Comparison of ENCODE assay signal across 15 cellular contexts in the genomic region with DNA sequence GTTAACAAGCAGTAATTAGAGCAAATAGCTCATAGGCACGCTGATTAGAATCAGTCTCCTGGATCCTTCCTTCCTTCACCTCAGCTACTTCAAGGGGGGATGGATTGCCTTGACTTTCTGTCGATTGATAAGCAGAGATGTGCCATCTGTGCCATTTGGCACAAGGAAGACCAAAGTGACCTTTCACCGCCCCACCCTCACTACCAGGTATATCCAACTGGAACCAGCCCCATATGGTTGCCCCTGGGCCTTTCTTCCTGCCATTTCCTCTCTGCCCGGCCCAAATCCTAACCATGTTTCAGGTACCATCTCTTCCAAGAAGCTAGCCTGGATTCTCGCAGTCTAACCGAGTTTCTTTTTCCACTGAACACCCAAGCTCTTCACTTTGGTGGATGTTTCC. TPM values are rescaled to one million over a fixed set of nuclear protein-coding genes. Genes with fewer than 3 reads are reported as not detected.
DNase-seq lines count a peak whose midpoint lies in the region; ATAC-seq and TF ChIP-seq lines count a peak whose summit lies in the region.
"Had no signal": no experiment of that assay in that cellular context is flagged by ENCODE, and none has a peak within 500 bp of the region (broad histone marks: within the 10 kb centered on the region; RNA-seq: fewer than 3 reads in every experiment).

No MANE protein-coding gene starts in this region.

- H3K4me1 Mint-ChIP-seq in dendritic cell treated with granulocyte-macrophage colony-stimulating factor and Interleukin-4, amounts not matched to agents 40 ng/mL and 50 ng/mL, for 4 days (ENCODE audit: low read depth), result peaks cover 77% of the 10 kb centered on the region
- H3K4me1 Mint-ChIP-seq in nephron progenitor cell (peaks cover 65% of the 10 kb centered on the region), immature natural killer cell (no peaks in the 10 kb centered on the region)
- no peaks in the 10 kb centered on the region for H3K4me1 Mint-ChIP-seq in stimulated activated effector memory CD8-positive, alpha-beta T cell treated with anti-CD3 and anti-CD28 coated beads, Interleukin-12 subunit alpha, Interleukin-12 subunit beta, amount 100 ng/mL, for 72 hours

- H3K27ac ChIP-seq in heart right ventricle, result peak overlapping the region; percentile 74 to 89 (median 84)
- no peak overlapping the region for H3K27ac ChIP-seq in RWPE1
- H3K27ac ChIP-seq: A549 had no signal

- 89 to 93% methylated on average over 6 of the region's 6 CpGs for WGBS in heart right ventricle, 2 donors

- H3K4me1 ChIP-seq in heart right ventricle, result peaks cover 0 to 77% (median 49%) of the 10 kb centered on the region in 9 donors
- H3K4me1 ChIP-seq: A549 had no signal

- peaks cover 3% of the 10 kb centered on the region for H3K9me3 Mint-ChIP-seq in dendritic cell treated with granulocyte-macrophage colony-stimulating factor and Interleukin-4, amounts not matched to agents 40 ng/mL and 50 ng/mL, for 4 days
- H3K9me3 Mint-ChIP-seq in nephron progenitor cell, result no peaks in the 10 kb centered on the region
- H3K9me3 Mint-ChIP-seq in stimulated activated effector memory CD8-positive, alpha-beta T cell treated with anti-CD3 and anti-CD28 coated beads, Interleukin-12 subunit alpha, Interleukin-12 subunit beta, amount 100 ng/mL, for 72 hours, result no peaks in the 10 kb centered on the region
- peaks cover 7 to 18% (median 15%) of the 10 kb centered on the region in 6 donors for H3K9me3 Mint-ChIP-seq in immature natural killer cell

- peak overlapping the region; percentile 78 for H3K27ac Mint-ChIP-seq in dendritic cell treated with granulocyte-macrophage colony-stimulating factor and Interleukin-4, amounts not matched to agents 40 ng/mL and 50 ng/mL, for 4 days
- H3K27ac Mint-ChIP-seq in nephron progenitor cell (no peak overlapping the region), immature natural killer cell (no peak overlapping the region)
- peak overlapping the region; percentile 60 for H3K27ac Mint-ChIP-seq in stimulated activated effector memory CD8-positive, alpha-beta T cell treated with anti-CD3 and anti-CD28 coated beads, Interleukin-12 subunit alpha, Interleukin-12 subunit beta, amount 100 ng/mL, for 72 hours
- H3K27ac Mint-ChIP-seq: HFFc6 had no signal

- intact Hi-C loops in heart right ventricle (cut with DNase I) (loop anchor here in 1 of 10 donors (2.0 kb wide), 1 partner anchor 79 kb away; no protein-coding TSS in a partner anchor), left cardiac atrium (cut with DNase I) (no loop called here)
- intact Hi-C loops in dendritic cell treated with granulocyte-macrophage colony-stimulating factor and Interleukin-4, amounts not matched to agents 40 ng/mL and 50 ng/mL, for 4 days (cut with micrococcal nuclease), result no loop called here

- POLR2A ChIA-PET in RWPE1 (lab: Yijun Ruan, JAX; ENCODE audit: low non-redundant PET), result no interaction called here

- H3K4me3 ChIP-seq in heart right ventricle, result no peak overlapping the region
- H3K4me3 ChIP-seq: A549, MG63 had no signal

- H3K27me3 ChIP-seq in heart right ventricle, result no peaks in the 10 kb centered on the region
- H3K27me3 ChIP-seq: MG63 had no signal

- H3K27me3 Mint-ChIP-seq in dendritic cell treated with granulocyte-macrophage colony-stimulating factor and Interleukin-4, amounts not matched to agents 40 ng/mL and 50 ng/mL, for 4 days, result peaks cover 19% of the 10 kb centered on the region
- peaks cover 31% of the 10 kb centered on the region for H3K27me3 Mint-ChIP-seq in nephron progenitor cell (ENCODE audit: low read depth, poor library complexity)
- H3K27me3 Mint-ChIP-seq in immature natural killer cell (ENCODE audit: low read depth in 3 of 3), result peaks cover 3 to 11% (median 4%) of the 10 kb centered on the region in 3 donors

- peaks cover 0 to 6% (median 0%) of the 10 kb centered on the region in 11 donors for H3K9me3 ChIP-seq in heart right ventricle

- CTCF ChIA-PET in RWPE1 (lab: Yijun Ruan, JAX), result interaction anchor here (1.1 kb wide), 1 partner anchor 232 kb away, joined by 5 read pairs; no protein-coding TSS in a partner anchor

- peaks cover 2% of the 10 kb centered on the region for H3K36me3 Mint-ChIP-seq in dendritic cell treated with granulocyte-macrophage colony-stimulating factor and Interleukin-4, amounts not matched to agents 40 ng/mL and 50 ng/mL, for 4 days (ENCODE audit: low read depth)
- peaks cover 1% of the 10 kb centered on the region for H3K36me3 Mint-ChIP-seq in nephron progenitor cell (ENCODE audit: low read depth)
- peaks cover 6% of the 10 kb centered on the region for H3K36me3 Mint-ChIP-seq in stimulated activated effector memory CD8-positive, alpha-beta T cell treated with anti-CD3 and anti-CD28 coated beads, Interleukin-12 subunit alpha, Interleukin-12 subunit beta, amount 100 ng/mL, for 72 hours
- H3K36me3 Mint-ChIP-seq in immature natural killer cell, result peaks cover 22 to 33% (median 23%) of the 10 kb centered on the region in 3 donors

- DNase-seq in heart right ventricle (no peak), left cardiac atrium (no peak), nephron progenitor cell (no peak), immature natural killer cell (no peak), H4 (ENCODE audit: low spot score) (no peak), RWPE1 (ENCODE audit: low spot score) (no peak)
- no peak for DNase-seq in stimulated activated effector memory CD8-positive, alpha-beta T cell treated with anti-CD3 and anti-CD28 coated beads, Interleukin-12 subunit alpha, Interleukin-12 subunit beta, amount 100 ng/mL, for 72 hours (ENCODE audit: low spot score in 2 of 2)
- DNase-seq: COR-L47, DMS153, HFFc6, MG63, NCI-H1092 had no signal

- H3K4me3 Mint-ChIP-seq in dendritic cell treated with granulocyte-macrophage colony-stimulating factor and Interleukin-4, amounts not matched to agents 40 ng/mL and 50 ng/mL, for 4 days, result no peak overlapping the region
- H3K4me3 Mint-ChIP-seq in nephron progenitor cell, result peak overlapping the region; percentile 78
- no peak overlapping the region for H3K4me3 Mint-ChIP-seq in stimulated activated effector memory CD8-positive, alpha-beta T cell treated with anti-CD3 and anti-CD28 coated beads, Interleukin-12 subunit alpha, Interleukin-12 subunit beta, amount 100 ng/mL, for 72 hours
- H3K4me3 Mint-ChIP-seq in immature natural killer cell, result no peak overlapping the region
- H3K4me3 Mint-ChIP-seq: HFFc6 had no signal

- no peaks in the 10 kb centered on the region for H3K36me3 ChIP-seq in heart right ventricle

- TF ChIP-seq CTCF in heart right ventricle (IDR thresholded peaks at IDR 0.05) (no peak), nephron progenitor cell (IDR thresholded peaks at IDR 0.05) (no peak), RWPE1 (conservative IDR thresholded peaks at IDR 0.05; ENCODE audit: low read depth) (no peak)

- ATAC-seq in heart right ventricle, result no peak
- no peak for ATAC-seq in left cardiac atrium
- ATAC-seq in stimulated activated effector memory CD8-positive, alpha-beta T cell treated with anti-CD3 and anti-CD28 coated beads, Interleukin-12 subunit alpha, Interleukin-12 subunit beta, amount 100 ng/mL, for 72 hours, result no peak
- ATAC-seq: A549, Panc1 had no signal

RNA-seq across cellular contexts. Expression of a gene that starts 8.7 kb away (rescaled TPM):
- total RNA-seq in heart right ventricle (10 to 100 TPM in 9 of 10 donors, 1 to 10 TPM in 1; 2.8 to 98.2 (median 29.0) TPM), left cardiac atrium (10 to 100 TPM; 14.7 to 63.5 TPM)
- polyA plus RNA-seq in heart right ventricle (10 to 100 TPM in 1 of 2 donors, 1 to 10 TPM in 1; 4.4 to 18.4 TPM), immature natural killer cell (under 1 TPM; 0.29 to 0.52 (median 0.49) TPM)
- not detected in 2 replicates for total RNA-seq in H4 (2014; rRNA removed; shearing (Covaris generic))

RNA-seq across cellular contexts. Expression of a gene that starts 26.6 kb away (rescaled TPM):
- total RNA-seq in heart right ventricle, result 100 to 1,000 TPM in 2 of 10 donors, 10 to 100 TPM in 8; 34.5 to 106 (median 49.2) TPM
- polyA plus RNA-seq in heart right ventricle, result 10 to 100 TPM; 21.1 to 50.3 TPM
- total RNA-seq in left cardiac atrium, result 10 to 100 TPM; 52.4 to 56.3 TPM
- 10 to 100 TPM; 10.8 to 18.1 (median 15.1) TPM for polyA plus RNA-seq in immature natural killer cell
- total RNA-seq in H4 (2014; rRNA removed; shearing (Covaris generic)), result 76.8 and 78.3 TPM in 2 replicates

RNA-seq across cellular contexts. Expression of a gene that starts 37.8 kb away (rescaled TPM):
- 100 to 1,000 TPM in 1 of 10 donors, 10 to 100 TPM in 9; 64.6 to 104 (median 74.7) TPM for total RNA-seq in heart right ventricle
- 10 to 100 TPM; 22.5 to 23.1 TPM for polyA plus RNA-seq in heart right ventricle
- total RNA-seq in left cardiac atrium, result 10 to 100 TPM; 62.9 to 74.1 TPM
- polyA plus RNA-seq in immature natural killer cell, result 10 to 100 TPM; 26.8 to 54.2 (median 43.8) TPM
- total RNA-seq in H4 (2014; rRNA removed; shearing (Covaris generic)), result 34.2 and 39.6 TPM in 2 replicates

Comparison
In these comparisons a context has a peak if more than half of its experiments do, and no peak if none do; other contexts are left out.
1. H3K27ac Mint-ChIP-seq: peak in dendritic cell treated with granulocyte-macrophage colony-stimulating factor and Interleukin-4, amounts not matched to agents 40 ng/mL and 50 ng/mL, for 4 days (single experiment) and stimulated activated effector memory CD8-positive, alpha-beta T cell treated with anti-CD3 and anti-CD28 coated beads, Interleukin-12 subunit alpha, Interleukin-12 subunit beta, amount 100 ng/mL, for 72 hours (single experiment); none in nephron progenitor cell (single experiment) and immature natural killer cell (0 of 6).